10 cellular contexts compared by ENCODE assay signal in genomic region chr7:8217200-8218068, GRCh38. TPM values are rescaled to one million over a fixed set of nuclear protein-coding genes. Genes with fewer than 3 reads are reported as not detected.
DNase-seq lines count a peak whose midpoint lies in the region; ATAC-seq and TF ChIP-seq lines count a peak whose summit lies in the region.
"Had no signal": no experiment of that assay in that cellular context is flagged by ENCODE, and none has a peak within 500 bp of the region (broad histone marks: within the 10 kb centered on the region; RNA-seq: fewer than 3 reads in every experiment).

No MANE protein-coding gene starts in this region.

- DNase-seq in NCI-H1417 treated with DMSO at 0.1 percent for 48 hours (lab: John Stamatoyannopoulos, UW): peak; percentile 55
- peak; percentile 28 for DNase-seq in SK-N-SH
- peak; percentile 75 for DNase-seq in epithelial cell of esophagus (ENCODE audit: low read depth)
- DNase-seq in nephron progenitor cell: peak; percentile 36
- no peak for DNase-seq in activated CD4-positive, alpha-beta memory T cell treated with anti-CD3 and anti-CD28 coated beads, Interleukin-2, amount 10 ng/mL, durations not matched to agents 7 days and 5 days
- DNase-seq: right cardiac atrium had no signal

- H3K27me3 ChIP-seq in SK-N-SH (ENCODE audit: insufficient read depth): no peaks in the 10 kb centered on the region

- no peaks in the 10 kb centered on the region for H3K9me3 ChIP-seq in SK-N-SH

- no peaks in the 10 kb centered on the region for H3K36me3 Mint-ChIP-seq in nephron progenitor cell (ENCODE audit: low read depth)
- no peaks in the 10 kb centered on the region for H3K36me3 Mint-ChIP-seq in stimulated activated memory B cell treated with anti-CD40 and anti-IgM and Interleukin-4, amounts not matched to agents 10 μg/mL and 1 μg/mL and 100 μg/mL, for 72 hours
- H3K36me3 Mint-ChIP-seq in activated CD4-positive, alpha-beta memory T cell treated with anti-CD3 and anti-CD28 coated beads, Interleukin-2, amount 10 ng/mL, durations not matched to agents 7 days and 5 days (ENCODE audit: low read depth): no peaks in the 10 kb centered on the region
- H3K36me3 Mint-ChIP-seq: IgD-negative memory B cell had no signal

- H2AFZ ChIP-seq in SK-N-SH (ENCODE audit: low read depth): 0 out of 2 replicates have a peak overlapping the region, but pooled peaks have one; percentile 16

- peaks cover 75% of the 10 kb centered on the region for H3K4me1 Mint-ChIP-seq in nephron progenitor cell
- H3K4me1 Mint-ChIP-seq in stimulated activated memory B cell treated with anti-CD40 and anti-IgM and Interleukin-4, amounts not matched to agents 10 μg/mL and 1 μg/mL and 100 μg/mL, for 72 hours: no peaks in the 10 kb centered on the region
- H3K4me1 Mint-ChIP-seq in activated CD4-positive, alpha-beta memory T cell treated with anti-CD3 and anti-CD28 coated beads, Interleukin-2, amount 10 ng/mL, durations not matched to agents 7 days and 5 days: peaks cover 6% of the 10 kb centered on the region

- H3K9me2 ChIP-seq in SK-N-SH: no peaks in the 10 kb centered on the region

- H4K20me1 ChIP-seq in SK-N-SH (ENCODE audit: insufficient read depth): no peaks in the 10 kb centered on the region

- TF ChIP-seq RAD21 in SK-N-SH (IDR thresholded peaks at IDR 0.05; ENCODE audit: low read length): peak; percentile 89

- peak; percentile 57 for ATAC-seq in GM18867 (IDR thresholded peaks at IDR 0.05; ENCODE audit: unreplicated experiment)
- ATAC-seq in stimulated activated memory B cell treated with anti-CD40 and anti-IgM and Interleukin-4, amounts not matched to agents 10 μg/mL and 1 μg/mL and 100 μg/mL, for 72 hours: no peak

- CTCF ChIA-PET in SK-N-SH (lab: Yijun Ruan, JAX): interaction anchor here (0.6 to 6.1 kb wide), 44 partner anchors 8 to 1167 kb away, joined by 3 to 36 read pairs (median 4); partner anchors contain the start of gene UMAD1
- CTCF ChIA-PET in activated CD4-positive, alpha-beta memory T cell treated with anti-CD3 and anti-CD28 coated beads, Interleukin-2, amount 10 ng/mL, durations not matched to agents 7 days and 5 days (lab: Charles Lee): interaction anchor here (1.0 to 2.3 kb wide), 8 partner anchors 27 to 622 kb away, joined by 3 to 20 read pairs (median 5); partner anchors contain the start of gene GLCCI1

- peaks cover 0 to 67% of the 10 kb centered on the region in 2 experiments; a peak in 2 of 4 replicates for H3K4me1 ChIP-seq in SK-N-SH (ENCODE audit: control insufficient read depth in 1 of 2, insufficient read depth in 2 of 2, low read depth in 1 of 2, low read length in 1 of 2)

- H3K79me2 ChIP-seq in SK-N-SH (ENCODE audit: insufficient read depth): no peaks in the 10 kb centered on the region

- peak; percentile 83 for TF ChIP-seq CTCF in C4-2B (conservative IDR thresholded peaks at IDR 0.05)
- TF ChIP-seq CTCF in SK-N-SH (IDR thresholded peaks at IDR 0.05): peak; percentile 90
- peak; percentile 48 for TF ChIP-seq CTCF in epithelial cell of esophagus (IDR thresholded peaks at IDR 0.05; ENCODE audit: insufficient read depth, low read depth, low read length, missing control alignments)
- peak; percentile 75 for TF ChIP-seq CTCF in nephron progenitor cell (IDR thresholded peaks at IDR 0.05)

- H3K27me3 Mint-ChIP-seq in nephron progenitor cell (ENCODE audit: low read depth, poor library complexity): no peaks in the 10 kb centered on the region
- H3K27me3 Mint-ChIP-seq in stimulated activated memory B cell treated with anti-CD40 and anti-IgM and Interleukin-4, amounts not matched to agents 10 μg/mL and 1 μg/mL and 100 μg/mL, for 72 hours: no peaks in the 10 kb centered on the region
- no peaks in the 10 kb centered on the region for H3K27me3 Mint-ChIP-seq in activated CD4-positive, alpha-beta memory T cell treated with anti-CD3 and anti-CD28 coated beads, Interleukin-2, amount 10 ng/mL, durations not matched to agents 7 days and 5 days
- H3K27me3 Mint-ChIP-seq: IgD-negative memory B cell had no signal

- no peak overlapping the region for H3K9ac ChIP-seq in SK-N-SH

- no peaks in the 10 kb centered on the region for H3K9me3 Mint-ChIP-seq in nephron progenitor cell
- no peaks in the 10 kb centered on the region for H3K9me3 Mint-ChIP-seq in stimulated activated memory B cell treated with anti-CD40 and anti-IgM and Interleukin-4, amounts not matched to agents 10 μg/mL and 1 μg/mL and 100 μg/mL, for 72 hours
- H3K9me3 Mint-ChIP-seq in activated CD4-positive, alpha-beta memory T cell treated with anti-CD3 and anti-CD28 coated beads, Interleukin-2, amount 10 ng/mL, durations not matched to agents 7 days and 5 days: no peaks in the 10 kb centered on the region
- H3K9me3 Mint-ChIP-seq: IgD-negative memory B cell had no signal

- WGBS in SK-N-SH (ENCODE audit: low lambda C conversion rate): 48% methylated on average over 7 of the region's 7 CpGs

- no peak for TF ChIP-seq EP300 in SK-N-SH (IDR thresholded peaks at IDR 0.05; ENCODE audit: borderline replicate concordance in 1 of 2, low read depth in 1 of 2, low read length in 1 of 2)

- POLR2A ChIA-PET in SK-N-SH (lab: Yijun Ruan, JAX): interaction anchor here (1.7 kb wide), 1 partner anchor 11 kb away, joined by 4 read pairs; no protein-coding TSS in a partner anchor
- POLR2A ChIA-PET in activated CD4-positive, alpha-beta memory T cell treated with anti-CD3 and anti-CD28 coated beads, Interleukin-2, amount 10 ng/mL, durations not matched to agents 7 days and 5 days (lab: Charles Lee): interaction anchor here (1.4 kb wide), 1 partner anchor 9 kb away, joined by 3 read pairs; no protein-coding TSS in a partner anchor

- H3K4me3 Mint-ChIP-seq in nephron progenitor cell: no peak overlapping the region
- no peak overlapping the region for H3K4me3 Mint-ChIP-seq in stimulated activated memory B cell treated with anti-CD40 and anti-IgM and Interleukin-4, amounts not matched to agents 10 μg/mL and 1 μg/mL and 100 μg/mL, for 72 hours
- H3K4me3 Mint-ChIP-seq in activated CD4-positive, alpha-beta memory T cell treated with anti-CD3 and anti-CD28 coated beads, Interleukin-2, amount 10 ng/mL, durations not matched to agents 7 days and 5 days: no peak overlapping the region
- H3K4me3 Mint-ChIP-seq: IgD-negative memory B cell had no signal

- H3K4me3 ChIP-seq in SK-N-SH (ENCODE audit: low read depth in 2 of 2, low read length in 1 of 2) (no peak overlapping the region; a peak in 1 of 4 replicates), epithelial cell of esophagus (ENCODE audit: low read length) (no peak overlapping the region)

- H3K4me2 ChIP-seq in SK-N-SH: no peak overlapping the region

- peaks cover 0 to 60% of the 10 kb centered on the region in 2 experiments for H3K36me3 ChIP-seq in SK-N-SH (replicated peaks in 1 of 2; ENCODE audit: control insufficient read depth in 1 of 2, insufficient read depth in 2 of 2, low read length in 1 of 2)

- no peak overlapping the region for H3K27ac Mint-ChIP-seq in nephron progenitor cell
- H3K27ac Mint-ChIP-seq in stimulated activated memory B cell treated with anti-CD40 and anti-IgM and Interleukin-4, amounts not matched to agents 10 μg/mL and 1 μg/mL and 100 μg/mL, for 72 hours: no peak overlapping the region
- H3K27ac Mint-ChIP-seq in activated CD4-positive, alpha-beta memory T cell treated with anti-CD3 and anti-CD28 coated beads, Interleukin-2, amount 10 ng/mL, durations not matched to agents 7 days and 5 days: no peak overlapping the region
- H3K27ac Mint-ChIP-seq: IgD-negative memory B cell had no signal

- H3K27ac ChIP-seq in C4-2B (no peak overlapping the region), SK-N-SH (ENCODE audit: low read depth in 2 of 2, low read length in 1 of 2) (peak overlapping the region in 1 of 2 experiments; percentile 93; a peak in 2 of 4 replicates)

- no peaks in the 10 kb centered on the region for H3F3A ChIP-seq in SK-N-SH (replicated peaks; ENCODE audit: insufficient read depth)

TF ChIP-seq in SK-N-SH, 30 proteins besides CTCF, POLR2A, EP300 and RAD21:
- peak; percentile 69 for TF ChIP-seq SMC3 (IDR thresholded peaks at IDR 0.05; ENCODE audit: low read depth, low read length)
- TF ChIP-seq POLR2AphosphoS5 (IDR thresholded peaks at IDR 0.05; ENCODE audit: low read depth, low read length): no peak
- peak; percentile 73 for TF ChIP-seq RFX5 (IDR thresholded peaks at IDR 0.05; ENCODE audit: low read length)
- 0 out of 2 replicates have a peak, but pooled peaks have one; percentile 9 for TF ChIP-seq RCOR1 (IDR thresholded peaks at IDR 0.05; ENCODE audit: low read length)

RNA-seq across cellular contexts. Expression of gene ICA1, which starts 44.5 kb away (rescaled TPM):
- 2.4 and 5.4 TPM in 2 replicates for polyA plus RNA-seq in SK-N-SH (2012; rRNA removed)
- polyA plus RNA-seq in SK-N-SH (2012; cell fraction: cytosol; rRNA removed): 7.3 and 8.9 TPM in 2 replicates
- polyA plus RNA-seq in SK-N-SH (2012; cell fraction: nucleus; rRNA removed): 7.5 and 10.2 TPM in 2 replicates
- total RNA-seq in activated CD4-positive, alpha-beta memory T cell treated with anti-CD3 and anti-CD28 coated beads, Interleukin-2, amount 10 ng/mL, durations not matched to agents 7 days and 5 days: 1 to 10 TPM; 2.2 TPM
